8 cellular contexts compared by ENCODE assay signal in the genomic region with DNA sequence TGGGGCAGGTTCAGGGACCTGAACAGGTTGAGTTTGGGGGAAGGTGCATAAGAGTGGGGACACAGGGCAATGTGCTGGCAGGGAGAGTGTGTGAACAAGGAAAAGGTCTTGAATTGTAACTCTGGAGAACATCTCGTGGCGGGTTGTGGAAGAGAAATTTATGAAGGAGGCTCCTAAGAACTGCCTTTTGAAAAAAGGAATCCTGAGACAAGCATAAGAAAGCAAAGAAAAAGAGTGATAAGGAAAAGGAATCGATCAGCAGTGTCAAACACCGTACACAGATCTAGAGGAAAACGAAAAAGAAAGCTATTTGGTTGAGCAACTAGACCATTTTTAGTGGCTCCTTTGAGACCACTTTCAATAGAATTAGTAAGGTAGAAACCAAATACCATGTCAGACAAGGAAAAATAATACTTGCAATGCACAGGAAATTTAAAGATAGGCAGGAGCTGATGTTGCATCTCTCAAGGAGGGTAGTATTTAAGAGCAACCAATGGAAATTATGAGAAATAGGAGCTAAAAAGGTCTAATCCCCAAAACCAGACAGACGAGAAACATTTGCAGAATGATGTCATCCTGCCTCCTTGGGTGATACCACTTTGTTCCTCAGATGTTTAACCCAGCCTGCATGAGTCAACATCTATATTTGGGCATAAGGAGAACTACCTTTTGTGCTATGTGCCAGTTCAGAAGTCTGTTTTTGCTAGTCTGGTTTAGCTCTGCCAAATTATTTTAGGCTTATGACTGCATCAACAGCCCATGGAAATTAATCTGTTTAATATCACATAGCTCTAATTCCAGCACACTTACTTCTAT.
DNase-seq lines count a peak whose midpoint lies in the region; ATAC-seq and TF ChIP-seq lines count a peak whose summit lies in the region.

No MANE protein-coding gene starts in this region.

- peaks cover 34% of the 10 kb centered on the region for H3F3A ChIP-seq in PC-9 (ENCODE audit: insufficient read depth, low read depth)

- peak; percentile 92 for ATAC-seq in HG03108 (IDR thresholded peaks at IDR 0.05; ENCODE audit: unreplicated experiment)

- CTCF ChIA-PET in PC-9 (lab: Charles Lee): interaction anchor here (0.8 to 1.1 kb wide), 2 partner anchors 11 to 164 kb away, joined by 3 to 4 read pairs; no protein-coding TSS in a partner anchor

- H3K4me3 Mint-ChIP-seq in chondrocyte (ENCODE audit: unreplicated experiment): peak overlapping the region; percentile 55

- no peaks in the 10 kb centered on the region for H3K79me2 ChIP-seq in PC-9 (ENCODE audit: low read depth)

- TF ChIP-seq CTCF in PC-9 (conservative IDR thresholded peaks at IDR 0.05): no peak
- no peak for TF ChIP-seq CTCF in chondrocyte (IDR thresholded peaks at IDR 0.05)

- no peaks in the 10 kb centered on the region for H4K20me1 ChIP-seq in PC-9 (ENCODE audit: insufficient read depth)

- peak overlapping the region; percentile 59 for H3K4me2 ChIP-seq in PC-9

- POLR2A ChIA-PET in PC-9 (lab: Charles Lee; ENCODE audit: unreplicated experiment): interaction anchor here (0.6 to 1.2 kb wide), 3 partner anchors 11 to 156 kb away, joined by 3 to 16 read pairs (median 7); a partner anchor contains a TSS

- no peak overlapping the region for H3K9ac ChIP-seq in muscle layer of colon (ENCODE audit: low read length)

- peak; percentile 60 for DNase-seq in DMS 273 (lab: John Stamatoyannopoulos, UW; ENCODE audit: unreplicated experiment)
- DNase-seq in GM19238 (ENCODE audit: insufficient read length, low spot score): peak; percentile 28
- peak; percentile 73 to 97 for DNase-seq in PC-9
- DNase-seq in chondrocyte (ENCODE audit: low spot score): no peak
- DNase-seq in activated CD4-positive, CD25-positive, alpha-beta regulatory T cell treated with anti-CD3 and anti-CD28 coated beads, Interleukin-2, amount 50 U/mL, for 72 hours: no peak
- no peak for DNase-seq in NCI-H1048 (lab: John Stamatoyannopoulos, UW)

- H2AFZ ChIP-seq in PC-9: no peak overlapping the region

- no peaks in the 10 kb centered on the region for H3K9me2 ChIP-seq in PC-9 (ENCODE audit: insufficient read depth)

- intact Hi-C loops in PC-9 (cut with micrococcal nuclease; ENCODE audit: unreplicated experiment): loop anchor here (1.0 to 5.0 kb wide), 3 partner anchors 11 to 153 kb away; a partner anchor contains a TSS

- H3K4me3 ChIP-seq in PC-9 (no peak overlapping the region), muscle layer of colon (ENCODE audit: low read depth in 1 of 2, low read length in 2 of 2) (no peak overlapping the region)

- H3K4me1 ChIP-seq in PC-9 (replicated peaks; ENCODE audit: insufficient read depth) (peaks cover 66% of the 10 kb centered on the region), muscle layer of colon (ENCODE audit: insufficient read depth, low read length) (peaks cover 39% of the 10 kb centered on the region)

- H3K36me3 Mint-ChIP-seq in chondrocyte (ENCODE audit: low read depth): no peaks in the 10 kb centered on the region

- H3K27me3 ChIP-seq in PC-9 (ENCODE audit: insufficient read depth, low read depth): no peaks in the 10 kb centered on the region
- H3K27me3 ChIP-seq in muscle layer of colon (ENCODE audit: control insufficient read depth in 1 of 2, insufficient read depth in 2 of 2, low read length in 2 of 2): no peaks in the 10 kb centered on the region

- H3K9me3 Mint-ChIP-seq in chondrocyte (ENCODE audit: low read depth): no peaks in the 10 kb centered on the region

- H3K9me3 ChIP-seq in PC-9 (ENCODE audit: insufficient read depth, low read depth): no peaks in the 10 kb centered on the region
- no peaks in the 10 kb centered on the region for H3K9me3 ChIP-seq in muscle layer of colon (ENCODE audit: low read length)

- peaks cover 79% of the 10 kb centered on the region for H3K4me1 Mint-ChIP-seq in chondrocyte (ENCODE audit: low read depth)

- TSS peak; percentile 99 for BruUV-seq in PC-9 (replicated peaks; lab: Mats Ljungman, UMichigan)

- H3K27ac Mint-ChIP-seq in chondrocyte (ENCODE audit: unreplicated experiment): peak overlapping the region; percentile 97

- no peaks in the 10 kb centered on the region for H3K36me3 ChIP-seq in PC-9 (ENCODE audit: low read depth)
- H3K36me3 ChIP-seq in muscle layer of colon (ENCODE audit: insufficient read depth, low read length): no peaks in the 10 kb centered on the region

- peak overlapping the region; percentile 90 for H3K27ac ChIP-seq in PC-9
- H3K27ac ChIP-seq in muscle layer of colon (ENCODE audit: low read depth, low read length): peak overlapping the region; percentile 82

- no peaks in the 10 kb centered on the region for H3K27me3 Mint-ChIP-seq in chondrocyte (ENCODE audit: low read depth)

Comparison
In these comparisons a context has a peak if more than half of its experiments do, and no peak if none do; other contexts are left out.
1. DNase-seq: peak in DMS 273 (single experiment), GM19238 (single experiment) and PC-9 (2 of 2); none in chondrocyte (single experiment), activated CD4-positive, CD25-positive, alpha-beta regulatory T cell treated with anti-CD3 and anti-CD28 coated beads, Interleukin-2, amount 50 U/mL, for 72 hours (single experiment) and NCI-H1048 (single experiment).